31 cellular contexts compared by ENCODE assay signal in the genomic region with DNA sequence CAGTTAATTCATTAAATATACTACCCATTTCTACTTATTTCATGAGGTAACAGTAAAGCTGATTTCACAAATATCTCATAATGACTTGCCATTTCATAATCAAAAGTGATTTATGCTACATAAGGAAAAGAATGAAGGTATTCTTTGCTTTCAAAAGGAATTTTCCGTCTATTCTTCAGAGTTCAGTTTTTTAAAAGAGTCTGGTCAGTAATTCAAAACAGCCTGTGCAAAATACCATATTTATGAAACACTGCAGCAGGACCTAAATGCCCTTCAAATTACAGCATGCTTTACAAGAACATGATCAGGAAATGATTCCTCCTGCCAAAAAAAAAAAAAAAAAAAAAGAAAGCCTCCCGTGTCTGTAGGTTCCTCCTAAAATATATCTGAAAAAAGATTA.
DNase-seq lines count a peak whose midpoint lies in the region; ATAC-seq and TF ChIP-seq lines count a peak whose summit lies in the region.
"Had no signal": no experiment of that assay in that cellular context is flagged by ENCODE, and none has a peak within 500 bp of the region (broad histone marks: within the 10 kb centered on the region; RNA-seq: fewer than 3 reads in every experiment).

No MANE protein-coding gene starts in this region.

- H3K4me3 ChIP-seq in A673 (ENCODE audit: low read depth, low read length, poor library complexity, severe bottlenecking) (no peak overlapping the region), fibroblast of pulmonary artery (replicated peaks; ENCODE audit: low read depth, low read length) (no peak overlapping the region)
- H3K4me3 ChIP-seq: BLaER1, esophagus squamous epithelium, GM12878, GM23338, heart right ventricle, lung, skin epidermis, vagina had no signal

- no peaks in the 10 kb centered on the region for H3K36me3 Mint-ChIP-seq in activated T-cell treated with anti-CD3 and anti-CD28 coated beads, Interleukin-2, amount 50 U/mL, for 72 hours (ENCODE audit: insufficient read depth in 2 of 2)
- H3K36me3 Mint-ChIP-seq: activated naive CD4-positive, alpha-beta T cell treated with anti-CD3 and anti-CD28 coated beads, Interleukin-2, amount 50 U/mL, for 72 hours had no signal

- H3K27me3 Mint-ChIP-seq in activated T-cell treated with anti-CD3 and anti-CD28 coated beads, Interleukin-2, amount 50 U/mL, for 72 hours (ENCODE audit: low read depth): no peaks in the 10 kb centered on the region
- H3K27me3 Mint-ChIP-seq: activated T-helper 17 cell treated with anti-CD3 and anti-CD28 coated beads, Interleukin-2, amount 50 U/mL, for 72 hours; dendritic cell treated with granulocyte-macrophage colony-stimulating factor and Interleukin-4, amounts not matched to agents 40 ng/mL and 50 ng/mL, for 4 days; stimulated activated naive CD8-positive, alpha-beta T cell treated with anti-CD3 and anti-CD28 coated beads, Interleukin-15, Interleukin-2, amounts not matched to agents 100 ng/mL and 50 ng/mL, for 24 hours had no signal

- CTCF ChIA-PET in A673 (lab: Charles Lee): no interaction called here

- H3K4me3 Mint-ChIP-seq in activated T-cell treated with anti-CD3 and anti-CD28 coated beads, Interleukin-2, amount 50 U/mL, for 72 hours: no peak overlapping the region
- H3K4me3 Mint-ChIP-seq: activated T-helper 17 cell treated with anti-CD3 and anti-CD28 coated beads, Interleukin-2, amount 50 U/mL, for 72 hours; dendritic cell treated with granulocyte-macrophage colony-stimulating factor and Interleukin-4, amounts not matched to agents 40 ng/mL and 50 ng/mL, for 4 days; GM23338; nephron; stimulated activated naive CD8-positive, alpha-beta T cell treated with anti-CD3 and anti-CD28 coated beads, Interleukin-15, Interleukin-2, amounts not matched to agents 100 ng/mL and 50 ng/mL, for 24 hours had no signal

- no peaks in the 10 kb centered on the region for H3K36me3 ChIP-seq in A673 (ENCODE audit: insufficient read depth, low read length, poor library complexity, severe bottlenecking)
- H3K36me3 ChIP-seq: BLaER1, esophagus squamous epithelium, vagina had no signal

- no peaks in the 10 kb centered on the region for H3K9me3 ChIP-seq in A673 (ENCODE audit: low read depth, low read length, poor library complexity, severe bottlenecking)
- H3K9me3 ChIP-seq: BLaER1, esophagus squamous epithelium, heart right ventricle, vagina had no signal

- peak; percentile 3 for DNase-seq in A673 (ENCODE audit: low spot score)
- DNase-seq in GM03348 (ENCODE audit: low spot score): peak; percentile 67
- peak; percentile 53 for DNase-seq in fibroblast of pulmonary artery (ENCODE audit: low read depth)
- no peak for DNase-seq in activated T-cell treated with anti-CD3 and anti-CD28 coated beads, Interleukin-2, amount 50 U/mL, for 72 hours
- no peak for DNase-seq in cerebellar nuclear complex (lab: John Stamatoyannopoulos, UW)
- no peak for DNase-seq in GM19240 (ENCODE audit: insufficient read length, low spot score)
- DNase-seq: activated CD4-positive, alpha-beta T cell treated with anti-CD3 and anti-CD28 coated beads, Interleukin-2, amount 50 U/mL, for 48 hours; activated CD8-positive, alpha-beta memory T cell treated with anti-CD3 and anti-CD28 coated beads, Interleukin-2, amount 50 U/mL, for 48 hours; anterior cingulate cortex; esophagus squamous epithelium; heart right ventricle; NCI-H1105; NCI-H187 treated with DMSO at 0.1 percent for 48 hours; NCI-H526 treated with DMSO at 0.1 percent for 48 hours; SIG-M5; T-helper 1 cell had no signal

- H3K27me3 ChIP-seq in A673 (replicated peaks; ENCODE audit: insufficient read depth, low read depth, low read length, poor library complexity): no peaks in the 10 kb centered on the region
- H3K27me3 ChIP-seq: BLaER1, esophagus squamous epithelium, heart right ventricle, vagina had no signal

- peak; percentile 95 for ATAC-seq in SK-N-SH treated with all-trans-retinoic acid at 6 μM for 48 hours
- no peak for ATAC-seq in activated T-cell treated with anti-CD3 and anti-CD28 coated beads, Interleukin-2, amount 50 U/mL, for 72 hours (replicated peaks in 1 of 2)
- no peak for ATAC-seq in GM21717 (IDR thresholded peaks at IDR 0.05; ENCODE audit: unreplicated experiment)
- ATAC-seq: activated naive CD4-positive, alpha-beta T cell treated with anti-CD3 and anti-CD28 coated beads, Interleukin-2, amount 50 U/mL, for 72 hours; activated T-helper 17 cell treated with anti-CD3 and anti-CD28 coated beads, Interleukin-2, amount 50 U/mL, for 72 hours; GM12878; GM23338; heart right ventricle; Panc1 had no signal

- POLR2A ChIA-PET in A673 (lab: Charles Lee; ENCODE audit: low non-redundant PET): no interaction called here

- intact Hi-C loops in A673 (cut with micrococcal nuclease; ENCODE audit: unreplicated experiment): no loop called here

- H3K9me3 Mint-ChIP-seq in activated T-cell treated with anti-CD3 and anti-CD28 coated beads, Interleukin-2, amount 50 U/mL, for 72 hours: no peaks in the 10 kb centered on the region
- H3K9me3 Mint-ChIP-seq: activated naive CD4-positive, alpha-beta T cell treated with anti-CD3 and anti-CD28 coated beads, Interleukin-2, amount 50 U/mL, for 72 hours; activated T-helper 17 cell treated with anti-CD3 and anti-CD28 coated beads, Interleukin-2, amount 50 U/mL, for 72 hours; dendritic cell treated with granulocyte-macrophage colony-stimulating factor and Interleukin-4, amounts not matched to agents 40 ng/mL and 50 ng/mL, for 4 days; GM23338; nephron; stimulated activated naive CD8-positive, alpha-beta T cell treated with anti-CD3 and anti-CD28 coated beads, Interleukin-15, Interleukin-2, amounts not matched to agents 100 ng/mL and 50 ng/mL, for 24 hours had no signal

- no peaks in the 10 kb centered on the region for H3K4me1 ChIP-seq in A673 (ENCODE audit: insufficient read depth, low read length, poor library complexity, severe bottlenecking)
- H3K4me1 ChIP-seq: BLaER1, esophagus squamous epithelium, heart right ventricle, vagina had no signal

- no peak overlapping the region for H3K27ac ChIP-seq in A673 (ENCODE audit: low read depth, low read length, poor library complexity, severe bottlenecking)
- H3K27ac ChIP-seq: 22Rv1, BLaER1, esophagus squamous epithelium, heart right ventricle, skin epidermis, vagina had no signal

- no peak overlapping the region for H3K27ac Mint-ChIP-seq in activated T-cell treated with anti-CD3 and anti-CD28 coated beads, Interleukin-2, amount 50 U/mL, for 72 hours
- H3K27ac Mint-ChIP-seq: activated naive CD4-positive, alpha-beta T cell treated with anti-CD3 and anti-CD28 coated beads, Interleukin-2, amount 50 U/mL, for 72 hours; activated T-helper 17 cell treated with anti-CD3 and anti-CD28 coated beads, Interleukin-2, amount 50 U/mL, for 72 hours; dendritic cell treated with granulocyte-macrophage colony-stimulating factor and Interleukin-4, amounts not matched to agents 40 ng/mL and 50 ng/mL, for 4 days; GM23338; stimulated activated naive CD8-positive, alpha-beta T cell treated with anti-CD3 and anti-CD28 coated beads, Interleukin-15, Interleukin-2, amounts not matched to agents 100 ng/mL and 50 ng/mL, for 24 hours had no signal

- TF ChIP-seq CTCF in A673 (conservative IDR thresholded peaks at IDR 0.05; ENCODE audit: low read depth, low read length) (no peak), fibroblast of pulmonary artery (IDR thresholded peaks at IDR 0.05; ENCODE audit: low read length, missing control alignments) (no peak)

- BruUV-seq in A673 (replicated peaks; lab: Mats Ljungman, UMichigan): no TSS peak

- H3K4me1 Mint-ChIP-seq in activated T-cell treated with anti-CD3 and anti-CD28 coated beads, Interleukin-2, amount 50 U/mL, for 72 hours (ENCODE audit: low read depth): no peaks in the 10 kb centered on the region
- H3K4me1 Mint-ChIP-seq: activated T-helper 17 cell treated with anti-CD3 and anti-CD28 coated beads, Interleukin-2, amount 50 U/mL, for 72 hours had no signal

TF ChIP-seq in SK-N-SH treated with all-trans-retinoic acid at 6 μM for 48 hours, 23 proteins besides CTCF, POLR2A, EP300 and RAD21:
- TF ChIP-seq ISL1 (CRISPR knock-in tag; IDR thresholded peaks at IDR 0.05): peak; percentile 83
- TF ChIP-seq, protein P1, sequence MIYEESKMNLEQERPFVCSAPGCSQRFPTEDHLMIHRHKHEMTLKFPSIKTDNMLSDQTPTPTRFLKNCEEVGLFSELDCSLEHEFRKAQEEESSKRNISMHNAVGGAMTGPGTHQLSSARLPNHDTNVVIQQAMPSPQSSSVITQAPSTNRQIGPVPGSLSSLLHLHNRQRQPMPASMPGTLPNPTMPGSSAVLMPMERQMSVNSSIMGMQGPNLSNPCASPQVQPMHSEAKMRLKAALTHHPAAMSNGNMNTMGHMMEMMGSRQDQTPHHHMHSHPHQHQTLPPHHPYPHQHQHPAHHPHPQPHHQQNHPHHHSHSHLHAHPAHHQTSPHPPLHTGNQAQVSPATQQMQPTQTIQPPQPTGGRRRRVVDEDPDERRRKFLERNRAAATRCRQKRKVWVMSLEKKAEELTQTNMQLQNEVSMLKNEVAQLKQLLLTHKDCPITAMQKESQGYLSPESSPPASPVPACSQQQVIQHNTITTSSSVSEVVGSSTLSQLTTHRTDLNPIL (CRISPR knock-in tag; IDR thresholded peaks at IDR 0.05; ENCODE audit: low read depth): no peak
- TF ChIP-seq OSR1 (CRISPR knock-in tag; IDR thresholded peaks at IDR 0.05): no peak
- TF ChIP-seq, protein P2, sequence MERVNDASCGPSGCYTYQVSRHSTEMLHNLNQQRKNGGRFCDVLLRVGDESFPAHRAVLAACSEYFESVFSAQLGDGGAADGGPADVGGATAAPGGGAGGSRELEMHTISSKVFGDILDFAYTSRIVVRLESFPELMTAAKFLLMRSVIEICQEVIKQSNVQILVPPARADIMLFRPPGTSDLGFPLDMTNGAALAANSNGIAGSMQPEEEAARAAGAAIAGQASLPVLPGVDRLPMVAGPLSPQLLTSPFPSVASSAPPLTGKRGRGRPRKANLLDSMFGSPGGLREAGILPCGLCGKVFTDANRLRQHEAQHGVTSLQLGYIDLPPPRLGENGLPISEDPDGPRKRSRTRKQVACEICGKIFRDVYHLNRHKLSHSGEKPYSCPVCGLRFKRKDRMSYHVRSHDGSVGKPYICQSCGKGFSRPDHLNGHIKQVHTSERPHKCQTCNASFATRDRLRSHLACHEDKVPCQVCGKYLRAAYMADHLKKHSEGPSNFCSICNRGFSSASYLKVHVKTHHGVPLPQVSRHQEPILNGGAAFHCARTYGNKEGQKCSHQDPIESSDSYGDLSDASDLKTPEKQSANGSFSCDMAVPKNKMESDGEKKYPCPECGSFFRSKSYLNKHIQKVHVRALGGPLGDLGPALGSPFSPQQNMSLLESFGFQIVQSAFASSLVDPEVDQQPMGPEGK (CRISPR knock-in tag; IDR thresholded peaks at IDR 0.05; ENCODE audit: borderline replicate concordance): no peak
TF ChIP-seq in SK-N-SH treated with all-trans-retinoic acid at 6 μM for 48 hours: peak in this region for 1.

Comparison
In these comparisons a context has a peak if more than half of its experiments do, and no peak if none do; other contexts are left out.
1. DNase-seq: peak in A673 (single experiment), GM03348 (single experiment) and fibroblast of pulmonary artery (single experiment); none in activated T-cell treated with anti-CD3 and anti-CD28 coated beads, Interleukin-2, amount 50 U/mL, for 72 hours (0 of 2), cerebellar nuclear complex (0 of 2) and GM19240 (single experiment).